Comparison of ENCODE assay signal across 8 cellular contexts in the genomic region with DNA sequence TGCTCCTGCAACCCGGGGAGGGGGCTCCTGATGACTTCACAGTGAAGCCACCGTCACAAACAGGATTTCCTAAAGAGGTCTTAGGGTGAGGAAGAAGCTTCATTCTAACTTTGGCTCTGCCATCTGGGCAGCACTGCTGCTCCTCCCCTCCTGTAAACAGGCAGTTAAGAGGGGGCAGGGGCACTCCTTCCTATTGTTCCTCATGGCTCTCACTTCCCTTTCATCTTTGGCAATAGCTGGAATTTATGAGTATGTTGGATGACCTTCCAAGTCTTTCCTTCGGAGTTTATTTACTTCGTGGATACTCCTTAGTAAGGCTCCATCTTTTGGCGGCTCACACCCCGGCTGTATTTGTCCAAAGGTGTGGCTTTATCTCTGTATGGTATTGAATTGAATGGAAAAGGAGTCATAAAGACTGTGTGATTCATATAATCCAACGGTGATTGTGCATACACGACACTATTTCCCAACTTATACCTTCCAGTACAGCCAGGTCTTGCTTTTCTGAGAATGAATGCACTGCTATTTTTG. TPM values are rescaled to one million over a fixed set of nuclear protein-coding genes. Genes with fewer than 3 reads are reported as not detected.
DNase-seq lines count a peak whose midpoint lies in the region; ATAC-seq, FAIRE-seq and TF ChIP-seq lines count a peak whose summit lies in the region.

No MANE protein-coding gene starts in this region.

- H3K4me1 ChIP-seq in RWPE2 (ENCODE audit: insufficient read depth, poor library complexity, severe bottlenecking) (peaks cover 42% of the 10 kb centered on the region), esophagus (ENCODE audit: control insufficient read depth in 2 of 2, insufficient read depth in 2 of 2, low read length in 1 of 2) (peaks cover 3 to 8% of the 10 kb centered on the region in 2 donors), small intestine (ENCODE audit: control insufficient read depth in 2 of 2, insufficient read depth in 1 of 2, low read depth in 1 of 2, low read length in 1 of 2) (peaks cover 7 to 23% of the 10 kb centered on the region in 2 donors), trophoblast cell (ENCODE audit: control insufficient read depth in 1 of 2, insufficient read depth in 2 of 2, low read length in 2 of 2) (no peaks in the 10 kb centered on the region)

- no peak overlapping the region for H3K9ac ChIP-seq in trophoblast cell (ENCODE audit: low read length)

- no peak overlapping the region for H2AK5ac ChIP-seq in trophoblast cell (ENCODE audit: low read length)

- TF ChIP-seq CTCF in RWPE2 (IDR thresholded peaks at IDR 0.05; ENCODE audit: poor library complexity, severe bottlenecking) = no peak
- TF ChIP-seq CTCF in GM20000 (IDR thresholded peaks at IDR 0.05; ENCODE audit: extremely low read depth, missing control alignments) = no peak

- H2BK120ac ChIP-seq in trophoblast cell (ENCODE audit: insufficient read depth, low read length, poor library complexity) = no peak overlapping the region

- WGBS in esophagus, 2 donors = 25 to 32% methylated on average over 8 of the region's 8 CpGs
- 6 to 31% (median 21%) methylated on average over 8 of the region's 8 CpGs for WGBS in small intestine, 3 donors
- WGBS in trophoblast cell (ENCODE audit: extremely low coverage, insufficient coverage, insufficient read length) = no CpG with 5 or more reads among the region's 8 CpGs

- ATAC-seq in RWPE2 (ENCODE audit: low read depth) = peak; percentile 94
- ATAC-seq in GM18861 (IDR thresholded peaks at IDR 0.05; ENCODE audit: unreplicated experiment) = no peak

- no peaks in the 10 kb centered on the region for H3K9me3 ChIP-seq in RWPE2 (ENCODE audit: severe bottlenecking)
- H3K9me3 ChIP-seq in esophagus (ENCODE audit: control insufficient read depth in 2 of 2, insufficient read depth in 1 of 2, low read depth in 1 of 2, low read length in 1 of 2) = no peaks in the 10 kb centered on the region
- no peaks in the 10 kb centered on the region for H3K9me3 ChIP-seq in small intestine (ENCODE audit: control insufficient read depth, low read depth)
- no peaks in the 10 kb centered on the region for H3K9me3 ChIP-seq in trophoblast cell (ENCODE audit: insufficient read depth, low read depth, low read length)

- H3K4ac ChIP-seq in trophoblast cell (ENCODE audit: low read depth, low read length) = no peak overlapping the region

- H2AFZ ChIP-seq in trophoblast cell (ENCODE audit: insufficient read depth, low read length, poor library complexity) = no peak overlapping the region

- H3K23ac ChIP-seq in trophoblast cell (ENCODE audit: low read length) = no peak overlapping the region

- no peak overlapping the region for H3K18ac ChIP-seq in trophoblast cell (ENCODE audit: low read length)

- no peak overlapping the region for H2BK12ac ChIP-seq in trophoblast cell (ENCODE audit: low read length)

- peak overlapping the region; percentile 78 for H3K27ac ChIP-seq in RWPE2 (ENCODE audit: poor library complexity, severe bottlenecking)
- H3K27ac ChIP-seq in esophagus (ENCODE audit: low read depth in 2 of 2, low read length in 1 of 2) = peak overlapping the region; percentile 50 to 67
- peak overlapping the region; percentile 32 to 60 for H3K27ac ChIP-seq in small intestine (ENCODE audit: low read depth in 1 of 2, low read length in 1 of 2)
- no peak overlapping the region for H3K27ac ChIP-seq in trophoblast cell (ENCODE audit: low read depth, low read length)

- FAIRE-seq in small intestine (lab: Jason Lieb, UNC) = no peak

- H3K14ac ChIP-seq in trophoblast cell (ENCODE audit: low read length) = no peak overlapping the region

- no peak overlapping the region for H3K4me2 ChIP-seq in trophoblast cell (ENCODE audit: low read length)

- H4K8ac ChIP-seq in trophoblast cell (ENCODE audit: low read depth, low read length) = no peak overlapping the region

- peak; percentile 44 for DNase-seq in NCI-H510A treated with DMSO at 0.1 percent for 48 hours (lab: John Stamatoyannopoulos, UW)
- DNase-seq in NCI-H510A (lab: John Stamatoyannopoulos, UW) = no peak
- DNase-seq in RWPE2 (ENCODE audit: low spot score) = peak; percentile 69
- peak; percentile 96 for DNase-seq in small intestine
- DNase-seq in trophoblast cell = no peak
- DNase-seq in GM20000 (ENCODE audit: low spot score) = no peak

- peaks cover 2% of the 10 kb centered on the region for H3K79me1 ChIP-seq in trophoblast cell (ENCODE audit: low read length)

- H3K36me3 ChIP-seq in RWPE2 (ENCODE audit: low read depth) (peaks cover 16% of the 10 kb centered on the region), esophagus (ENCODE audit: control insufficient read depth in 2 of 2, insufficient read depth in 2 of 2, low read length in 1 of 2) (peaks cover 0 to 2% of the 10 kb centered on the region in 2 donors), small intestine (ENCODE audit: control insufficient read depth in 2 of 2, insufficient read depth in 2 of 2, low read length in 2 of 2) (no peaks in the 10 kb centered on the region), trophoblast cell (ENCODE audit: control insufficient read depth in 1 of 2, insufficient read depth in 2 of 2, low read length in 2 of 2) (peaks cover 0 to 1% of the 10 kb centered on the region in 2 experiments)

- no peak overlapping the region for H2BK5ac ChIP-seq in trophoblast cell (ENCODE audit: low read depth, low read length, poor library complexity)

- H4K12ac ChIP-seq in trophoblast cell (ENCODE audit: low read depth, low read length) = no peak overlapping the region

- H3K4me3 ChIP-seq in RWPE2 (ENCODE audit: severe bottlenecking) = no peak overlapping the region
- no peak overlapping the region for H3K4me3 ChIP-seq in esophagus (ENCODE audit: low read depth in 1 of 2, low read length in 2 of 2)
- H3K4me3 ChIP-seq in small intestine (ENCODE audit: low read depth in 1 of 2, low read length in 2 of 2) = no peak overlapping the region
- no peak overlapping the region for H3K4me3 ChIP-seq in trophoblast cell (ENCODE audit: low read depth, low read length)

- no peak overlapping the region for H4K91ac ChIP-seq in trophoblast cell (ENCODE audit: low read depth, low read length)

- no peaks in the 10 kb centered on the region for H3K27me3 ChIP-seq in RWPE2 (ENCODE audit: insufficient read depth, poor library complexity, severe bottlenecking)
- H3K27me3 ChIP-seq in esophagus (ENCODE audit: control insufficient read depth in 1 of 2, insufficient read depth in 2 of 2, low read length in 2 of 2) = no peaks in the 10 kb centered on the region
- no peaks in the 10 kb centered on the region for H3K27me3 ChIP-seq in small intestine (ENCODE audit: control insufficient read depth in 2 of 2, insufficient read depth in 2 of 2, low read length in 2 of 2)
- no peaks in the 10 kb centered on the region for H3K27me3 ChIP-seq in trophoblast cell (ENCODE audit: insufficient read depth, low read length)

- H3K79me2 ChIP-seq in trophoblast cell (ENCODE audit: control insufficient read depth, insufficient read depth, low read length, poor library complexity) = no peaks in the 10 kb centered on the region

RNA-seq across cellular contexts. Expression of gene FAM133B, which starts 55.4 kb away (rescaled TPM):
- polyA plus RNA-seq in esophagus = 10 to 100 TPM; 12.3 to 19.2 TPM
- 10 to 100 TPM; 14.2 to 25.4 (median 23.7) TPM for polyA plus RNA-seq in small intestine
- 30.9 and 34.0 TPM in 2 replicates for polyA plus RNA-seq in trophoblast cell (2013)

Comparison
In these comparisons a context has a peak if more than half of its experiments do, and no peak if none do; other contexts are left out.
1. DNase-seq: peak in NCI-H510A treated with DMSO at 0.1 percent for 48 hours (single experiment), RWPE2 (single experiment) and small intestine (single experiment); none in NCI-H510A (single experiment), trophoblast cell (0 of 2) and GM20000 (single experiment).